In genomic region chr12:123288751-123289346, GRCh38 we compare ENCODE assay signal across 18 cellular contexts. TPM values are rescaled to one million over a fixed set of nuclear protein-coding genes. Genes with fewer than 3 reads are reported as not detected.
A peak's percentile ranks its signal among the peaks of the same experiment; 100 is the strongest.
DNase-seq lines count a peak whose midpoint lies in the region; ATAC-seq, FAIRE-seq and TF ChIP-seq lines count a peak whose summit lies in the region.
"Had no signal": no experiment of that assay in that cellular context is flagged by ENCODE, and none has a peak within 500 bp of the region (broad histone marks: within the 10 kb centered on the region; RNA-seq: fewer than 3 reads in every experiment).

No MANE protein-coding gene starts in this region.

- H3K27me3 ChIP-seq in SJCRH30, result no peaks in the 10 kb centered on the region
- no peaks in the 10 kb centered on the region for H3K27me3 ChIP-seq in astrocyte (ENCODE audit: insufficient read depth, low read length)

- H3K36me3 Mint-ChIP-seq in astrocyte (ENCODE audit: low read depth, unreplicated experiment), result peaks cover 3% of the 10 kb centered on the region
- peaks cover 12% of the 10 kb centered on the region for H3K36me3 Mint-ChIP-seq in memory B cell
- peaks cover 10% of the 10 kb centered on the region for H3K36me3 Mint-ChIP-seq in natural killer cell treated with Interleukin-12 subunit alpha and Interleukin-12 subunit beta and Interleukin-15 and Interleukin-18, amount 100 ng/mL, for 72 hours

- no peaks in the 10 kb centered on the region for H3K9me3 Mint-ChIP-seq in astrocyte (ENCODE audit: unreplicated experiment)
- no peaks in the 10 kb centered on the region for H3K9me3 Mint-ChIP-seq in memory B cell
- H3K9me3 Mint-ChIP-seq in natural killer cell treated with Interleukin-12 subunit alpha and Interleukin-12 subunit beta and Interleukin-15 and Interleukin-18, amount 100 ng/mL, for 72 hours, result no peaks in the 10 kb centered on the region
- H3K9me3 Mint-ChIP-seq: CD4-positive, alpha-beta T cell had no signal

- no peak overlapping the region for H2AFZ ChIP-seq in astrocyte (ENCODE audit: low read depth, low read length)

- no peak for FAIRE-seq in astrocyte (lab: Jason Lieb, UNC)

- peaks cover 11% of the 10 kb centered on the region for H3K4me1 ChIP-seq in SJCRH30
- H3K4me1 ChIP-seq in astrocyte (ENCODE audit: insufficient read depth, low read length), result no peaks in the 10 kb centered on the region

- peak overlapping the region; percentile 62; the same call in 1 of the 2 replicates for H3K27ac ChIP-seq in SJCRH30
- no peak overlapping the region for H3K27ac ChIP-seq in astrocyte (ENCODE audit: low read depth, low read length)

- no peaks in the 10 kb centered on the region for H3K9me3 ChIP-seq in SJCRH30 (replicated peaks)
- H3K9me3 ChIP-seq in astrocyte (ENCODE audit: insufficient read depth, low read depth, low read length), result no peaks in the 10 kb centered on the region
- H3K9me3 ChIP-seq: HAP-1 had no signal

- H3K36me3 ChIP-seq in SJCRH30, result peaks cover 13% of the 10 kb centered on the region
- H3K36me3 ChIP-seq in astrocyte (ENCODE audit: insufficient read depth, low read length), result peaks cover 17% of the 10 kb centered on the region

- H3K27ac Mint-ChIP-seq in astrocyte (ENCODE audit: unreplicated experiment), result no peak overlapping the region
- H3K27ac Mint-ChIP-seq in memory B cell, result peak overlapping the region; percentile 55
- peak overlapping the region in 1 of 2 donors; percentile 39 for H3K27ac Mint-ChIP-seq in natural killer cell treated with Interleukin-12 subunit alpha and Interleukin-12 subunit beta and Interleukin-15 and Interleukin-18, amount 100 ng/mL, for 72 hours
- H3K27ac Mint-ChIP-seq: B cell; CD4-positive, alpha-beta T cell had no signal

- H3K79me2 ChIP-seq in astrocyte (ENCODE audit: insufficient read depth, low read length), result no peaks in the 10 kb centered on the region

- no peak overlapping the region for H3K4me3 ChIP-seq in SJCRH30
- H3K4me3 ChIP-seq in astrocyte (ENCODE audit: insufficient read depth, low read depth, low read length), result no peak overlapping the region
- H3K4me3 ChIP-seq: HAP-1 had no signal

- H3K27me3 Mint-ChIP-seq in astrocyte (ENCODE audit: low read depth, unreplicated experiment) (no peaks in the 10 kb centered on the region), memory B cell (no peaks in the 10 kb centered on the region)
- H3K27me3 Mint-ChIP-seq in natural killer cell treated with Interleukin-12 subunit alpha and Interleukin-12 subunit beta and Interleukin-15 and Interleukin-18, amount 100 ng/mL, for 72 hours, result no peaks in the 10 kb centered on the region
- H3K27me3 Mint-ChIP-seq: B cell; CD4-positive, alpha-beta T cell had no signal

- H3K4me1 Mint-ChIP-seq in astrocyte (ENCODE audit: low read depth, unreplicated experiment) (no peaks in the 10 kb centered on the region), memory B cell (no peaks in the 10 kb centered on the region)
- H3K4me1 Mint-ChIP-seq in natural killer cell treated with Interleukin-12 subunit alpha and Interleukin-12 subunit beta and Interleukin-15 and Interleukin-18, amount 100 ng/mL, for 72 hours (ENCODE audit: low read depth in 2 of 2), result no peaks in the 10 kb centered on the region
- H3K4me1 Mint-ChIP-seq: B cell had no signal

- no peak for TF ChIP-seq CTCF in astrocyte (IDR thresholded peaks at IDR 0.05; ENCODE audit: insufficient read depth, low read depth, low read length)

- DNase-seq in SJCRH30, result no peak
- no peak for DNase-seq in astrocyte (ENCODE audit: low read depth)
- DNase-seq in memory B cell (ENCODE audit: low spot score in 2 of 2), result no peak
- peak; percentile 19 for DNase-seq in putamen (ENCODE audit: low spot score)
- no peak for DNase-seq in activated T-cell treated with anti-CD3 and anti-CD28 coated beads for 4 hours
- no peak for DNase-seq in natural killer cell treated with Interleukin-12 subunit alpha and Interleukin-12 subunit beta and Interleukin-15 and Interleukin-18, amount 100 ng/mL, for 72 hours (ENCODE audit: low spot score)
- no peak for DNase-seq in Kasumi-1 (lab: John Stamatoyannopoulos, UW)
- DNase-seq in NCI-H345 treated with DMSO at 0.1 percent for 48 hours (lab: John Stamatoyannopoulos, UW; ENCODE audit: unreplicated experiment), result no peak
- DNase-seq: Calu3; CD4-positive, alpha-beta T cell; IMR-90; NCI-H1105 treated with DMSO at 0.1 percent for 48 hours; NCI-H187; NCI-H446 treated with DMSO at 0.1 percent for 48 hours; NK-92 treated with Interleukin-12 subunit alpha and Interleukin-12 subunit beta, amount 100 ng/mL, for 24 hours; SHP77 had no signal

- H4K20me1 ChIP-seq in astrocyte (ENCODE audit: insufficient read depth, low read length), result peaks cover 10% of the 10 kb centered on the region

- ATAC-seq in memory B cell (ENCODE audit: low read depth), result no peak
- ATAC-seq in natural killer cell treated with Interleukin-12 subunit alpha and Interleukin-12 subunit beta and Interleukin-15 and Interleukin-18, amount 100 ng/mL, for 72 hours, result no peak

- no peak overlapping the region for H3K9ac ChIP-seq in astrocyte (ENCODE audit: low read length)

- no peak overlapping the region for H3K4me2 ChIP-seq in astrocyte (ENCODE audit: low read length)

- H3K4me3 Mint-ChIP-seq in astrocyte (ENCODE audit: unreplicated experiment) (peak overlapping the region; percentile 69), memory B cell (no peak overlapping the region)
- H3K4me3 Mint-ChIP-seq in natural killer cell treated with Interleukin-12 subunit alpha and Interleukin-12 subunit beta and Interleukin-15 and Interleukin-18, amount 100 ng/mL, for 72 hours, result no peak overlapping the region
- H3K4me3 Mint-ChIP-seq: B cell; CD4-positive, alpha-beta T cell had no signal

RNA-seq across cellular contexts. Expression of gene CDK2AP1, which starts 17.2 kb away (rescaled TPM):
- 369 and 389 TPM in 2 replicates for total RNA-seq in SJCRH30 (2014; rRNA removed; shearing (Covaris generic))
- 236 and 246 TPM in 2 replicates for total RNA-seq in astrocyte
- total RNA-seq in natural killer cell treated with Interleukin-12 subunit alpha and Interleukin-12 subunit beta and Interleukin-15 and Interleukin-18, amount 100 ng/mL, for 72 hours, result 10 to 100 TPM; 22.4 to 32.0 TPM

RNA-seq across cellular contexts. Expression of gene MTRFR, which starts 55.6 kb away (rescaled TPM):
- total RNA-seq in SJCRH30 (2014; rRNA removed; shearing (Covaris generic)), result 16.9 and 19.8 TPM in 2 replicates
- 11.1 and 12.4 TPM in 2 replicates for total RNA-seq in astrocyte
- 10 to 100 TPM; 17.9 to 37.6 TPM for total RNA-seq in natural killer cell treated with Interleukin-12 subunit alpha and Interleukin-12 subunit beta and Interleukin-15 and Interleukin-18, amount 100 ng/mL, for 72 hours

RNA-seq across cellular contexts. Expression of gene MPHOSPH9, which starts 55.9 kb away (rescaled TPM):
- total RNA-seq in SJCRH30 (2014; rRNA removed; shearing (Covaris generic)), result 68.7 and 78.2 TPM in 2 replicates
- 21.6 and 24.9 TPM in 2 replicates for total RNA-seq in astrocyte
- total RNA-seq in natural killer cell treated with Interleukin-12 subunit alpha and Interleukin-12 subunit beta and Interleukin-15 and Interleukin-18, amount 100 ng/mL, for 72 hours, result 100 to 1,000 TPM in 1 of 2 donors, 10 to 100 TPM in 1; 50.1 to 117 TPM
